In genomic region chr4:87006531-87007344, GRCh38 we compare ENCODE assay signal across 1 cellular context.
TF ChIP-seq lines count a peak whose summit lies in the region.

No MANE protein-coding gene starts in this region.

TF ChIP-seq in WTC11, 78 proteins besides CTCF, POLR2A, EP300 and RAD21 (continued from another document):
- no peak; the same call in 1 of the 2 replicates for TF ChIP-seq ZNF532 (CRISPR knock-in tag; IDR thresholded peaks at IDR 0.05; ENCODE audit: borderline replicate concordance)
- no peak for TF ChIP-seq ATF2 (CRISPR knock-in tag; IDR thresholded peaks at IDR 0.05; ENCODE audit: borderline replicate concordance, low read depth)
- TF ChIP-seq FOXK1 (CRISPR knock-in tag; IDR thresholded peaks at IDR 0.05): peak; percentile 56; the same call in 1 of the 2 replicates
- TF ChIP-seq USF1 (CRISPR knock-in tag; IDR thresholded peaks at IDR 0.05): 0 out of 2 replicates have a peak, but pooled peaks have one; percentile 5
- TF ChIP-seq AR (CRISPR knock-in tag; IDR thresholded peaks at IDR 0.05): peak; percentile 87
- peak; percentile 17; the same call in 1 of the 2 replicates for TF ChIP-seq FOXP1 (CRISPR knock-in tag; IDR thresholded peaks at IDR 0.05; ENCODE audit: borderline replicate concordance)
TF ChIP-seq in WTC11: peak in this region for 25.
